ENCODE assay signal across 11 cellular contexts in genomic region chr6:17115251-17116089, GRCh38. TPM values are rescaled to one million over a fixed set of nuclear protein-coding genes. Genes with fewer than 3 reads are reported as not detected.
A peak's percentile ranks its signal among the peaks of the same experiment; 100 is the strongest.
DNase-seq lines count a peak whose midpoint lies in the region; ATAC-seq and TF ChIP-seq lines count a peak whose summit lies in the region.
"Had no signal": no experiment of that assay in that cellular context is flagged by ENCODE, and none has a peak within 500 bp of the region (broad histone marks: within the 10 kb centered on the region; RNA-seq: fewer than 3 reads in every experiment).

No MANE protein-coding gene starts in this region.

- CTCF ChIA-PET in Calu3 (lab: Charles Lee) = interaction anchor here (0.6 kb wide), 1 partner anchor 707 kb away, joined by 5 read pairs; no protein-coding TSS in a partner anchor
- CTCF ChIA-PET in PC-9 (lab: Charles Lee) = no interaction called here

- peak overlapping the region; percentile 71 for H3K27ac Mint-ChIP-seq in Calu3 (ENCODE audit: unreplicated experiment)
- peak overlapping the region; percentile 30 to 60 (median 31) for H3K27ac Mint-ChIP-seq in nephron
- H3K27ac Mint-ChIP-seq: WTC11 had no signal

- H3K9me3 ChIP-seq in PC-9 (ENCODE audit: insufficient read depth, low read depth) (no peaks in the 10 kb centered on the region), thyroid gland (no peaks in the 10 kb centered on the region)

- DNase-seq in Calu3 (peak; percentile 41), PC-9 (peak; percentile 59 to 85), epithelial cell of prostate (ENCODE audit: low read depth, low spot score) (peak; percentile 56), GF-D8 (lab: John Stamatoyannopoulos, UW) (no peak), thyroid gland (no peak), occipital lobe (lab: John Stamatoyannopoulos, UW) (no peak)
- DNase-seq: DND-41 had no signal

- H3K4me2 ChIP-seq in PC-9 = peak overlapping the region; percentile 50

- H3K4me3 ChIP-seq in PC-9 = no peak overlapping the region
- H3K4me3 ChIP-seq in thyroid gland (replicated peaks in 1 of 3) = no peak overlapping the region

- H3K27ac ChIP-seq in PC-9 (peak overlapping the region; percentile 48), epithelial cell of prostate (peak overlapping the region; percentile 70), thyroid gland (no peak overlapping the region)
- H3K27ac ChIP-seq: parathyroid adenoma had no signal

- H3K4me3 Mint-ChIP-seq in Calu3 (ENCODE audit: low read depth, unreplicated experiment) (peak overlapping the region; percentile 15), nephron (no peak overlapping the region)
- H3K4me3 Mint-ChIP-seq: WTC11 had no signal

- no TSS peak for BruUV-seq in Calu3 (replicated peaks; lab: Mats Ljungman, UMichigan)
- BruUV-seq in PC-9 (replicated peaks; lab: Mats Ljungman, UMichigan) = no TSS peak

- no peaks in the 10 kb centered on the region for H3K9me3 Mint-ChIP-seq in Calu3 (ENCODE audit: low read depth, unreplicated experiment)
- H3K9me3 Mint-ChIP-seq in nephron = no peaks in the 10 kb centered on the region

- POLR2A ChIA-PET in PC-9 (lab: Charles Lee; ENCODE audit: unreplicated experiment) = no interaction called here

- H3K4me1 ChIP-seq in PC-9 (replicated peaks; ENCODE audit: insufficient read depth) (peaks cover 20% of the 10 kb centered on the region), thyroid gland (no peaks in the 10 kb centered on the region)
- H3K4me1 ChIP-seq: parathyroid adenoma had no signal

- H3K9me2 ChIP-seq in PC-9 (ENCODE audit: insufficient read depth) = no peaks in the 10 kb centered on the region

- H3K27me3 ChIP-seq in PC-9 (ENCODE audit: insufficient read depth, low read depth) (no peaks in the 10 kb centered on the region), thyroid gland (no peaks in the 10 kb centered on the region)

- H3K36me3 ChIP-seq in PC-9 (ENCODE audit: low read depth) (no peaks in the 10 kb centered on the region), thyroid gland (no peaks in the 10 kb centered on the region)

- H3F3A ChIP-seq in PC-9 (ENCODE audit: insufficient read depth, low read depth) = peaks cover 8% of the 10 kb centered on the region; the same call in 1 of the 2 replicates

- 89 to 95% methylated on average over 5 of the region's 5 CpGs for WGBS in thyroid gland, 2 donors

- H3K4me1 Mint-ChIP-seq in Calu3 (ENCODE audit: low read depth, unreplicated experiment) (peaks cover 18% of the 10 kb centered on the region), nephron (peaks cover 23% of the 10 kb centered on the region)
- H3K4me1 Mint-ChIP-seq: WTC11 had no signal

- no peaks in the 10 kb centered on the region for H4K20me1 ChIP-seq in PC-9 (ENCODE audit: insufficient read depth)

- TF ChIP-seq CTCF in Calu3 (IDR thresholded peaks at IDR 0.05; ENCODE audit: unreplicated experiment) (no peak), PC-9 (conservative IDR thresholded peaks at IDR 0.05) (no peak), nephron (IDR thresholded peaks at IDR 0.05; ENCODE audit: unreplicated experiment in 3 of 3) (no peak), thyroid gland (IDR thresholded peaks at IDR 0.05) (no peak)

- ATAC-seq in HG03097 (IDR thresholded peaks at IDR 0.05; ENCODE audit: low FRiP score, unreplicated experiment) = no peak
- ATAC-seq: WTC11 had no signal

- peak overlapping the region; percentile 18; the same call in 1 of the 2 replicates for H2AFZ ChIP-seq in PC-9
- H2AFZ ChIP-seq: parathyroid adenoma had no signal

- no peaks in the 10 kb centered on the region for H3K79me2 ChIP-seq in PC-9 (ENCODE audit: low read depth)
- H3K79me2 ChIP-seq: parathyroid adenoma had no signal

- TF ChIP-seq POLR2A in thyroid gland (IDR thresholded peaks at IDR 0.05) = no peak

- H3K36me3 Mint-ChIP-seq in Calu3 (ENCODE audit: insufficient read depth, unreplicated experiment) (no peaks in the 10 kb centered on the region), nephron (ENCODE audit: low read depth) (no peaks in the 10 kb centered on the region)
- H3K36me3 Mint-ChIP-seq: WTC11 had no signal

- intact Hi-C loops in Calu3 (cut with micrococcal nuclease; ENCODE audit: unreplicated experiment) (no loop called here), PC-9 (cut with micrococcal nuclease; ENCODE audit: unreplicated experiment) (no loop called here), thyroid gland (cut with DNase I) (no loop called here)

- H3K27me3 Mint-ChIP-seq in Calu3 (ENCODE audit: unreplicated experiment) (no peaks in the 10 kb centered on the region), nephron (ENCODE audit: low read depth) (peaks cover 12% of the 10 kb centered on the region)

RNA-seq across cellular contexts. Expression of gene STMND1, which starts 13.6 kb away (rescaled TPM):
- 0.68 and 0.73 TPM in 2 replicates for total RNA-seq in Calu3 (2022)
- 0.26 TPM in 1 of 2 replicates, not detected in the other for total RNA-seq in PC-9 (2021)
- total RNA-seq in thyroid gland = not detected
- not detected for total RNA-seq in occipital lobe
- total RNA-seq: WTC11 had no signal

Comparison
In these comparisons a context has a peak if more than half of its experiments do, and no peak if none do; other contexts are left out.
1. DNase-seq: peak in Calu3 (single experiment), PC-9 (2 of 2) and epithelial cell of prostate (single experiment); none in GF-D8 (single experiment), thyroid gland (0 of 2) and occipital lobe (single experiment).
2. H3K27ac ChIP-seq: peak in PC-9 (single experiment) and epithelial cell of prostate (single experiment); none in thyroid gland (0 of 3).